ENCODE assay signal across 8 cellular contexts in the genomic region with DNA sequence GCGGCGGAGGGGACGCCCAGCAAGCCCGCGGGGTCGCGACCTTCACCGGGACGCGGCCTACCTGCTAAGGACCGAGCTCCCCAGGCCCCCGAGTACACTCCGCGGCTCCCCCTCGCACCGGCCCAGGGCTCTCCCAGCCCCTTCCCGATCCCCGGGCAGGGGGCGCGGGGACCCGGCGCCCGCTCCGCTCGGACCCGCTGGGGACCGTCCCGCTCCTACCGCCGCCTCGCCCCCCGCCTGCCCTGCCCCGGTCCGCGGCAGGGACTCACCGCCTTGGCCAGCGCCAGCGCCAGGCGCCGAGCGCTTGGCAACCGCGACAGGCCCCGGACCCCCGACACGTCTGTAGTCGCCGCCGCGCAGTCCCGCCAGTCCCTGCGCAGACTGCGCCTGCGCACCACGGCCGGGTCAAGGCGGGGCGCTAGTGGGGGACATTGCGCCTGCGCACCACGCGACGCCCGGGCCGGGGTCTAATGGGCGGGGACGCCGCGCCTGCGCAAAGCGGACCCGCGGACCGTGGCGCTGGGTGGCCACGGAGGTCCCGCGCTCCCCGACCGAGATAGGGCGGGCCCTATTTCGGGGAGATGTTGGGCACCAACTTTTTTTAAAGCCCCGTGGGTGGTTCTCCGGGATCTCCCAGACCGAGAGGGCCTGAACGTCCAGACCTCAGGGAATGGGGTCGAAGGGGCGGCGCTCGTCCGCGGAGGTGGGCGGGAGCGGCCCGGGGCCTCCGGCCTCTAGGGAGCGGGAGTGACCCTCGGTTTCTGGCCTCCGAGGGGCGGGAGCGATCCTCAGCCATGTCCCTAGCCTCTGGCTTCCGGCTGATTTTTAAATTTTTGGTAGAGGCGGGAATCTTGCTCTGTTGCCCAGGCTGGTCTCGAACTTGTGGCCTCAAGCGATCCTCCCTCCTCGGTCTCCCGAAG.
DNase-seq lines count a peak whose midpoint lies in the region; ATAC-seq, FAIRE-seq and TF ChIP-seq lines count a peak whose summit lies in the region.
"Not testable (repeated sequence)": the region's sequence is repeated elsewhere in the genome, so short reads cannot be mapped to it uniquely, and the experiment has no call there.

No MANE protein-coding gene starts in this region.

- peak overlapping the region; percentile 73 to 81 (median 74) for H3K4me3 ChIP-seq in esophagus squamous epithelium

- peak overlapping the region; percentile 81 for H3K4me3 Mint-ChIP-seq in activated T-helper 17 cell treated with anti-CD3 and anti-CD28 coated beads, Interleukin-2, amount 50 U/mL, for 72 hours

- intact Hi-C loops in esophagus squamous epithelium (cut with DNase I) = not testable (repeated sequence)

- not testable (repeated sequence) for FAIRE-seq in RCC 7860 (lab: Jason Lieb, UNC)

- H3K4me1 ChIP-seq in esophagus squamous epithelium = peaks cover 0 to 12% (median 4%) of the 10 kb centered on the region in 3 donors

- not testable (repeated sequence) for H3K27me3 Mint-ChIP-seq in activated T-helper 17 cell treated with anti-CD3 and anti-CD28 coated beads, Interleukin-2, amount 50 U/mL, for 72 hours

- peak in 3 of 4 donors; percentile 67 to 78 (median 67) for TF ChIP-seq POLR2A in esophagus squamous epithelium (IDR thresholded peaks at IDR 0.05)

- peak; percentile 86 for ATAC-seq in GM19035 (IDR thresholded peaks at IDR 0.05; ENCODE audit: unreplicated experiment)
- ATAC-seq in HG03039 (IDR thresholded peaks at IDR 0.05; ENCODE audit: unreplicated experiment) = peak; percentile 91
- peak; percentile 93 for ATAC-seq in activated T-helper 17 cell treated with anti-CD3 and anti-CD28 coated beads, Interleukin-2, amount 50 U/mL, for 72 hours (replicated peaks)

- H3K27ac Mint-ChIP-seq in activated T-helper 17 cell treated with anti-CD3 and anti-CD28 coated beads, Interleukin-2, amount 50 U/mL, for 72 hours = peak overlapping the region; percentile 79

- not testable (repeated sequence) for H3K9me3 Mint-ChIP-seq in activated T-helper 17 cell treated with anti-CD3 and anti-CD28 coated beads, Interleukin-2, amount 50 U/mL, for 72 hours

- H3K36me3 Mint-ChIP-seq in activated T-helper 17 cell treated with anti-CD3 and anti-CD28 coated beads, Interleukin-2, amount 50 U/mL, for 72 hours (ENCODE audit: low read depth) = not testable (repeated sequence)

- not testable (repeated sequence) for H3K36me3 ChIP-seq in esophagus squamous epithelium

- H3K27ac ChIP-seq in esophagus squamous epithelium = peak overlapping the region; percentile 85 to 94 (median 92)

- 0 to 4% methylated on average over 4 to 24 of the region's 107 CpGs for WGBS in esophagus squamous epithelium, 2 donors

- H3K9me3 ChIP-seq in esophagus squamous epithelium = not testable (repeated sequence)

- H3K4me1 Mint-ChIP-seq in activated T-helper 17 cell treated with anti-CD3 and anti-CD28 coated beads, Interleukin-2, amount 50 U/mL, for 72 hours = not testable (repeated sequence)

- not testable (repeated sequence) for H3K27me3 ChIP-seq in esophagus squamous epithelium

- DNase-seq in AG08396 (ENCODE audit: low spot score) (peak; percentile 50), RCC 7860 (ENCODE audit: low spot score) (peak; percentile 65), mesenteric fat pad (ENCODE audit: low spot score) (peak; percentile 99)
- DNase-seq in esophagus squamous epithelium (lab: John Stamatoyannopoulos, UW) = not testable (repeated sequence)
- peak; percentile 91 to 96 for DNase-seq in stimulated activated CD4-positive, alpha-beta T cell treated with anti-CD3 and anti-CD28 coated beads, Interleukin-2, amount 100 ng/mL, for 48 hours

- peak in 2 of 6 experiments; percentile 32 for TF ChIP-seq CTCF in esophagus squamous epithelium (IDR thresholded peaks at IDR 0.05)
